8 cellular contexts compared by ENCODE assay signal in genomic region chr12:6821674-6822433, GRCh38. TPM values are rescaled to one million over a fixed set of nuclear protein-coding genes. Genes with fewer than 3 reads are reported as not detected.
A peak's percentile ranks its signal among the peaks of the same experiment; 100 is the strongest.
DNase-seq lines count a peak whose midpoint lies in the region; ATAC-seq and TF ChIP-seq lines count a peak whose summit lies in the region.

Gene GPR162, plus strand, starts transcription at chr12:6821821. Its CDS starts 2,078 bp downstream, at chr12:6823899.

- CTCF ChIA-PET in activated CD8-positive, alpha-beta memory T cell treated with anti-CD3 and anti-CD28 coated beads, Interleukin-2, amount 10 ng/mL, durations not matched to agents 7 days and 5 days (lab: Charles Lee), result interaction anchor here (0.7 to 10.4 kb wide), 9 partner anchors 9 to 264 kb away, joined by 3 to 120 read pairs (median 8); partner anchors contain the start of genes CDCA3 and MLF2

- H3K27ac Mint-ChIP-seq in activated CD8-positive, alpha-beta memory T cell treated with anti-CD3 and anti-CD28 coated beads, Interleukin-2, amount 10 ng/mL, durations not matched to agents 7 days and 5 days, result no peak within 1 kb of the TSS
- peak within 1 kb of the TSS; percentile 71 for H3K27ac Mint-ChIP-seq in chondrocyte (ENCODE audit: unreplicated experiment)
- H3K27ac Mint-ChIP-seq in stimulated activated naive B cell treated with anti-CD40 and anti-IgM and Interleukin-4, amounts not matched to agents 10 μg/mL and 1 μg/mL and 100 μg/mL, for 72 hours, result no peak within 1 kb of the TSS

- peaks cover 55% of the 10 kb centered on the region for H3K27me3 Mint-ChIP-seq in activated CD8-positive, alpha-beta memory T cell treated with anti-CD3 and anti-CD28 coated beads, Interleukin-2, amount 10 ng/mL, durations not matched to agents 7 days and 5 days
- peaks cover 3% of the 10 kb centered on the region for H3K27me3 Mint-ChIP-seq in chondrocyte (ENCODE audit: low read depth)
- peaks cover 64 to 90% of the 10 kb centered on the region in 2 donors for H3K27me3 Mint-ChIP-seq in stimulated activated naive B cell treated with anti-CD40 and anti-IgM and Interleukin-4, amounts not matched to agents 10 μg/mL and 1 μg/mL and 100 μg/mL, for 72 hours

- H3K4me3 Mint-ChIP-seq in activated CD8-positive, alpha-beta memory T cell treated with anti-CD3 and anti-CD28 coated beads, Interleukin-2, amount 10 ng/mL, durations not matched to agents 7 days and 5 days, result peak within 1 kb of the TSS; percentile 8
- H3K4me3 Mint-ChIP-seq in chondrocyte (ENCODE audit: unreplicated experiment), result peak within 1 kb of the TSS; percentile 78
- H3K4me3 Mint-ChIP-seq in stimulated activated naive B cell treated with anti-CD40 and anti-IgM and Interleukin-4, amounts not matched to agents 10 μg/mL and 1 μg/mL and 100 μg/mL, for 72 hours, result peak within 1 kb of the TSS; percentile 39 to 43

- TF ChIP-seq CTCF in chondrocyte (IDR thresholded peaks at IDR 0.05), result no peak

- intact Hi-C loops in left colon (cut with DNase I, micrococcal nuclease), result loop anchor here in 1 of 2 donors (10.0 kb wide), 1 partner anchor 67 kb away; the partner anchor contains the start of gene MLF2

- DNase-seq in activated CD8-positive, alpha-beta memory T cell treated with anti-CD3 and anti-CD28 coated beads, Interleukin-2, amount 10 ng/mL, durations not matched to agents 7 days and 5 days, result no peak
- DNase-seq in activated CD8-positive, alpha-beta memory T cell treated with anti-CD3 and anti-CD28 coated beads, Interleukin-2, amount 50 U/mL, for 48 hours, result no peak
- peak; percentile 61 for DNase-seq in NCI-H446 (lab: John Stamatoyannopoulos, UW)
- no peak for DNase-seq in chondrocyte (ENCODE audit: low spot score)
- peak in 1 of 2 donors; percentile 46 for DNase-seq in left colon
- no peak for DNase-seq in stimulated activated naive B cell treated with anti-CD40 and anti-IgM and Interleukin-4, amounts not matched to agents 10 μg/mL and 1 μg/mL and 100 μg/mL, for 72 hours

- peaks cover 14% of the 10 kb centered on the region for H3K4me1 Mint-ChIP-seq in activated CD8-positive, alpha-beta memory T cell treated with anti-CD3 and anti-CD28 coated beads, Interleukin-2, amount 10 ng/mL, durations not matched to agents 7 days and 5 days
- H3K4me1 Mint-ChIP-seq in chondrocyte (ENCODE audit: low read depth), result peaks cover 45% of the 10 kb centered on the region
- H3K4me1 Mint-ChIP-seq in stimulated activated naive B cell treated with anti-CD40 and anti-IgM and Interleukin-4, amounts not matched to agents 10 μg/mL and 1 μg/mL and 100 μg/mL, for 72 hours, result peaks cover 18 to 21% of the 10 kb centered on the region in 2 donors

- H3K9me3 Mint-ChIP-seq in activated CD8-positive, alpha-beta memory T cell treated with anti-CD3 and anti-CD28 coated beads, Interleukin-2, amount 10 ng/mL, durations not matched to agents 7 days and 5 days (ENCODE audit: low read depth), result no peaks in the 10 kb centered on the region
- no peaks in the 10 kb centered on the region for H3K9me3 Mint-ChIP-seq in chondrocyte (ENCODE audit: low read depth)
- no peaks in the 10 kb centered on the region for H3K9me3 Mint-ChIP-seq in stimulated activated naive B cell treated with anti-CD40 and anti-IgM and Interleukin-4, amounts not matched to agents 10 μg/mL and 1 μg/mL and 100 μg/mL, for 72 hours

- ATAC-seq in activated CD8-positive, alpha-beta memory T cell treated with anti-CD3 and anti-CD28 coated beads, Interleukin-2, amount 10 ng/mL, durations not matched to agents 7 days and 5 days, result no peak
- ATAC-seq in left colon (peak; percentile 26), HG02884 (IDR thresholded peaks at IDR 0.05; ENCODE audit: unreplicated experiment) (no peak), HG02623 (IDR thresholded peaks at IDR 0.05; ENCODE audit: unreplicated experiment) (no peak)
- no peak for ATAC-seq in stimulated activated naive B cell treated with anti-CD40 and anti-IgM and Interleukin-4, amounts not matched to agents 10 μg/mL and 1 μg/mL and 100 μg/mL, for 72 hours (replicated peaks)

- no peaks in the 10 kb centered on the region for H3K36me3 Mint-ChIP-seq in activated CD8-positive, alpha-beta memory T cell treated with anti-CD3 and anti-CD28 coated beads, Interleukin-2, amount 10 ng/mL, durations not matched to agents 7 days and 5 days
- H3K36me3 Mint-ChIP-seq in chondrocyte (ENCODE audit: low read depth), result no peaks in the 10 kb centered on the region
- peaks cover 0 to 1% of the 10 kb centered on the region in 2 donors for H3K36me3 Mint-ChIP-seq in stimulated activated naive B cell treated with anti-CD40 and anti-IgM and Interleukin-4, amounts not matched to agents 10 μg/mL and 1 μg/mL and 100 μg/mL, for 72 hours

RNA-seq across cellular contexts. Expression of gene GPR162, which starts in this region (rescaled TPM):
- total RNA-seq in activated CD8-positive, alpha-beta memory T cell treated with anti-CD3 and anti-CD28 coated beads, Interleukin-2, amount 10 ng/mL, durations not matched to agents 7 days and 5 days, result under 1 TPM in 1 of 2 experiments, not detected in 1; 0.82 TPM
- 3.2 to 4.6 TPM (median 4.2 TPM) in 3 replicates for total RNA-seq in chondrocyte
- total RNA-seq in left colon, result 1 to 10 TPM; 1.3 to 4.3 TPM

Comparison
In these comparisons a context has a peak if more than half of its experiments do, and no peak if none do; other contexts are left out.
1. DNase-seq: peak in NCI-H446 (2 of 2); none in activated CD8-positive, alpha-beta memory T cell treated with anti-CD3 and anti-CD28 coated beads, Interleukin-2, amount 10 ng/mL, durations not matched to agents 7 days and 5 days (single experiment), activated CD8-positive, alpha-beta memory T cell treated with anti-CD3 and anti-CD28 coated beads, Interleukin-2, amount 50 U/mL, for 48 hours (single experiment), chondrocyte (single experiment) and stimulated activated naive B cell treated with anti-CD40 and anti-IgM and Interleukin-4, amounts not matched to agents 10 μg/mL and 1 μg/mL and 100 μg/mL, for 72 hours (single experiment).
2. H3K4me3 Mint-ChIP-seq: peak in every context shown above with its lines; median percentile 78 in chondrocyte; 41 in stimulated activated naive B cell treated with anti-CD40 and anti-IgM and Interleukin-4, amounts not matched to agents 10 μg/mL and 1 μg/mL and 100 μg/mL, for 72 hours; 8 in activated CD8-positive, alpha-beta memory T cell treated with anti-CD3 and anti-CD28 coated beads, Interleukin-2, amount 10 ng/mL, durations not matched to agents 7 days and 5 days.